In genomic region chr3:197737749-197738462, GRCh38 we compare ENCODE assay signal across 8 cellular contexts. TPM values are rescaled to one million over a fixed set of nuclear protein-coding genes. Genes with fewer than 3 reads are reported as not detected.
DNase-seq lines count a peak whose midpoint lies in the region; ATAC-seq and TF ChIP-seq lines count a peak whose summit lies in the region.

No MANE protein-coding gene starts in this region.

- H3K27me3 Mint-ChIP-seq in chondrocyte (ENCODE audit: low read depth) (no peaks in the 10 kb centered on the region), nephron (ENCODE audit: low read depth) (peaks cover 4% of the 10 kb centered on the region)

- H3K79me2 ChIP-seq in Karpas-422 (ENCODE audit: low read length) = peaks cover 52% of the 10 kb centered on the region

- H3K4me2 ChIP-seq in BLaER1 treated with 17β-estradiol and CSF1 and Interleukin-3, amounts not matched to agents 10 nM and 100 nM = peak overlapping the region; percentile 85 to 99 (median 94)
- peak overlapping the region; percentile 96 for H3K4me2 ChIP-seq in Karpas-422 (ENCODE audit: low read depth, low read length, poor library complexity, severe bottlenecking)

- no peaks in the 10 kb centered on the region; a peak in 1 of 22 replicates for H3K36me3 ChIP-seq in BLaER1 treated with 17β-estradiol and CSF1 and Interleukin-3, amounts not matched to agents 10 nM and 100 nM
- peaks cover 7% of the 10 kb centered on the region for H3K36me3 ChIP-seq in Karpas-422 (ENCODE audit: insufficient read depth, low read length)

- H3K4me3 Mint-ChIP-seq in chondrocyte (ENCODE audit: unreplicated experiment) (peak overlapping the region; percentile 97), nephron (peak overlapping the region; percentile 89)

- DNase-seq in Karpas-422 = peak; percentile 79
- DNase-seq in chondrocyte (ENCODE audit: low spot score) = no peak
- no peak for DNase-seq in AG08396 (ENCODE audit: low spot score)
- DNase-seq in NCI-H82 treated with DMSO at 0.1 percent for 48 hours (lab: John Stamatoyannopoulos, UW; ENCODE audit: unreplicated experiment) = no peak

- TF ChIP-seq CTCF in chondrocyte (IDR thresholded peaks at IDR 0.05) (no peak), nephron (IDR thresholded peaks at IDR 0.05; ENCODE audit: unreplicated experiment in 3 of 3) (no peak)

- peaks cover 3 to 30% (median 10%) of the 10 kb centered on the region in 11 experiments; a peak in 13 of 22 replicates for H4K20me1 ChIP-seq in BLaER1 treated with 17β-estradiol and CSF1 and Interleukin-3, amounts not matched to agents 10 nM and 100 nM
- no peaks in the 10 kb centered on the region for H4K20me1 ChIP-seq in Karpas-422 (ENCODE audit: insufficient read depth, low read depth, low read length)

- H3K27ac ChIP-seq in BLaER1 treated with 17β-estradiol and CSF1 and Interleukin-3, amounts not matched to agents 10 nM and 100 nM = peak overlapping the region in 1 of 11 experiments; percentile 78; a peak in 3 of 22 replicates
- H3K27ac ChIP-seq in Karpas-422 (ENCODE audit: low read length) = peak overlapping the region; percentile 97

- no peaks in the 10 kb centered on the region for H3K9me3 Mint-ChIP-seq in chondrocyte (ENCODE audit: low read depth)
- no peaks in the 10 kb centered on the region for H3K9me3 Mint-ChIP-seq in nephron

- ATAC-seq in GM18517 (IDR thresholded peaks at IDR 0.05; ENCODE audit: unreplicated experiment) = no peak
- no peak for ATAC-seq in HG02763 (IDR thresholded peaks at IDR 0.05; ENCODE audit: unreplicated experiment)

- H3K9me2 ChIP-seq in Karpas-422 (replicated peaks; ENCODE audit: insufficient read depth, low read length) = no peaks in the 10 kb centered on the region

- H3K27ac Mint-ChIP-seq in chondrocyte (ENCODE audit: unreplicated experiment) (peak overlapping the region; percentile 92), nephron (peak overlapping the region in 2 of 3 experiments; percentile 79 to 86)

- H3K4me3 ChIP-seq in BLaER1 treated with 17β-estradiol and CSF1 and Interleukin-3, amounts not matched to agents 10 nM and 100 nM = peak overlapping the region; percentile 80 to 97 (median 92)
- H3K4me3 ChIP-seq in Karpas-422 (ENCODE audit: low read length) = peak overlapping the region; percentile 89

- H3K4me1 Mint-ChIP-seq in chondrocyte (ENCODE audit: low read depth) = peaks cover 26% of the 10 kb centered on the region
- peaks cover 14% of the 10 kb centered on the region for H3K4me1 Mint-ChIP-seq in nephron

- no peaks in the 10 kb centered on the region for H3K9me3 ChIP-seq in BLaER1 treated with 17β-estradiol and CSF1 and Interleukin-3, amounts not matched to agents 10 nM and 100 nM (replicated peaks in 1 of 11)
- H3K9me3 ChIP-seq in Karpas-422 (ENCODE audit: low read length) = no peaks in the 10 kb centered on the region

- no peaks in the 10 kb centered on the region for H3K27me3 ChIP-seq in BLaER1 treated with 17β-estradiol and CSF1 and Interleukin-3, amounts not matched to agents 10 nM and 100 nM
- H3K27me3 ChIP-seq in Karpas-422 (ENCODE audit: low read length) = no peaks in the 10 kb centered on the region

- peak overlapping the region; percentile 60 to 87 (median 84); a peak in 19 of 22 replicates for H3K9ac ChIP-seq in BLaER1 treated with 17β-estradiol and CSF1 and Interleukin-3, amounts not matched to agents 10 nM and 100 nM
- peak overlapping the region; percentile 90 for H3K9ac ChIP-seq in Karpas-422 (ENCODE audit: low read length)

- peaks cover 35 to 50% (median 45%) of the 10 kb centered on the region in 10 experiments for H3K4me1 ChIP-seq in BLaER1 treated with 17β-estradiol and CSF1 and Interleukin-3, amounts not matched to agents 10 nM and 100 nM
- H3K4me1 ChIP-seq in Karpas-422 (ENCODE audit: low read length) = peaks cover 50% of the 10 kb centered on the region

- H3K36me3 Mint-ChIP-seq in chondrocyte (ENCODE audit: low read depth) (no peaks in the 10 kb centered on the region), nephron (ENCODE audit: low read depth) (no peaks in the 10 kb centered on the region)

- peak overlapping the region; percentile 41; the same call in 1 of the 2 replicates for H2AFZ ChIP-seq in Karpas-422 (ENCODE audit: low read length)

RNA-seq across cellular contexts. Expression of gene RUBCN, which starts 1.2 kb away (rescaled TPM):
- total RNA-seq in Karpas-422 (2014; rRNA removed; shearing (Covaris generic); ENCODE audit: low replicate concordance) = 87.0 and 128 TPM in 2 replicates
- total RNA-seq in chondrocyte = 27.2 to 32.3 TPM (median 31.2 TPM) in 3 replicates

RNA-seq across cellular contexts. Expression of gene FYTTD1, which starts 11.8 kb away (rescaled TPM):
- total RNA-seq in Karpas-422 (2014; rRNA removed; shearing (Covaris generic); ENCODE audit: low replicate concordance) = 145 and 204 TPM in 2 replicates
- 73.6 to 83.3 TPM (median 74.2 TPM) in 3 replicates for total RNA-seq in chondrocyte

RNA-seq across cellular contexts. Expression of gene LRCH3, which starts 53.1 kb away (rescaled TPM):
- total RNA-seq in Karpas-422 (2014; rRNA removed; shearing (Covaris generic); ENCODE audit: low replicate concordance) = 107 and 164 TPM in 2 replicates
- 41.7 to 59.9 TPM (median 49.8 TPM) in 3 replicates for total RNA-seq in chondrocyte
